8 cellular contexts compared by ENCODE assay signal in the genomic region with DNA sequence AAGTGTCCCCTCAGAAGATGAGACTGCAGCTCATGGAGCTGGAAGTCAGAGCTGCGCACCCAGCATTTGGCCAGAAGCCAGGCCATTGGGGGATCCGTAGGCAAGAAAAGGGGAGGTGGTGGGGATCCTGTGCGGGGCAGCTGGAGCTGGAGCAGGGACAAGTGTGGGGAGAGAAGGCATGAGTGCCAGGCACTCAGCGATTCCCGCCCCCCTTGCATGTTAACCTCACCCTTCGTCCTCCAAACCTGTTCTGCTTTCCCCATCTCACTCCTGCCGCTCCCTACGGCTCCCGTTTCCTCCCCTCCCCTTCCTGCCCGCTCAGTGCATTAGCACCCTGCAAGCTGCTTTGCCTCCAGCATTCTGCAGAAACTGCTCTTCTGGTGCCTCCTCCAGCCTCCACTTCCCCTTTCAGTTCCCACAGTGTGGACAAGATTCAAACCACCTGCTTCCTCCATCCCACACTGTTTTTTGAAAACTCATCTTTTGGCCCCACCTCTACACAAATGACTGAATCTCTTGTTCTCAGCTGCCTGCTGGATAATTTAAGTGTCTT. TPM values are rescaled to one million over a fixed set of nuclear protein-coding genes. Genes with fewer than 3 reads are reported as not detected.
DNase-seq lines count a peak whose midpoint lies in the region; ATAC-seq and TF ChIP-seq lines count a peak whose summit lies in the region.

No MANE protein-coding gene starts in this region.

- no peak overlapping the region for H3K27ac ChIP-seq in SK-N-SH (ENCODE audit: low read depth in 2 of 2, low read length in 1 of 2)
- no peak overlapping the region for H3K27ac ChIP-seq in HEK293 (ENCODE audit: extremely low read depth, low read depth, low read length)
- H3K27ac ChIP-seq in OCI-LY7 (ENCODE audit: low read depth, low read length, poor library complexity, severe bottlenecking) = peak overlapping the region; percentile 65
- H3K27ac ChIP-seq in neural progenitor cell = no peak overlapping the region
- H3K27ac ChIP-seq in effector memory CD4-positive, alpha-beta T cell (ENCODE audit: insufficient read depth, low read length, poor library complexity, severe bottlenecking) = no peak overlapping the region

- peaks cover 0 to 6% of the 10 kb centered on the region in 2 experiments; a peak in 1 of 4 replicates for H3K4me1 ChIP-seq in SK-N-SH (ENCODE audit: control insufficient read depth in 1 of 2, insufficient read depth in 2 of 2, low read depth in 1 of 2, low read length in 1 of 2)
- H3K4me1 ChIP-seq in HEK293 (ENCODE audit: control insufficient read depth, insufficient read depth, low read length) = no peaks in the 10 kb centered on the region
- peaks cover 31% of the 10 kb centered on the region for H3K4me1 ChIP-seq in OCI-LY7 (ENCODE audit: insufficient read depth, low read length, poor library complexity, severe bottlenecking)
- H3K4me1 ChIP-seq in neural progenitor cell = peaks cover 7% of the 10 kb centered on the region
- peaks cover 3% of the 10 kb centered on the region for H3K4me1 ChIP-seq in effector memory CD4-positive, alpha-beta T cell (ENCODE audit: control insufficient read depth, insufficient read depth, low read length, poor library complexity, severe bottlenecking)

- H3K9ac ChIP-seq in SK-N-SH (no peak overlapping the region), neural progenitor cell (no peak overlapping the region)

- H3K4me3 ChIP-seq in SK-N-SH (ENCODE audit: low read depth in 2 of 2, low read length in 1 of 2) (no peak overlapping the region), HEK293 (ENCODE audit: low read depth, low read length) (no peak overlapping the region), OCI-LY7 (ENCODE audit: low read depth, low read length, poor library complexity, severe bottlenecking) (peak overlapping the region; percentile 66), neural progenitor cell (no peak overlapping the region)
- no peak overlapping the region for H3K4me3 ChIP-seq in effector memory CD4-positive, alpha-beta T cell (ENCODE audit: insufficient read depth, low read depth, low read length, poor library complexity, severe bottlenecking)

- H3K36me3 ChIP-seq in SK-N-SH (replicated peaks in 1 of 2; ENCODE audit: control insufficient read depth in 1 of 2, insufficient read depth in 2 of 2, low read length in 1 of 2) (no peaks in the 10 kb centered on the region), HEK293 (ENCODE audit: control insufficient read depth in 2 of 2, insufficient read depth in 1 of 2, low read length in 2 of 2) (no peaks in the 10 kb centered on the region), OCI-LY7 (ENCODE audit: insufficient read depth, low read length) (no peaks in the 10 kb centered on the region), neural progenitor cell (no peaks in the 10 kb centered on the region)
- H3K36me3 ChIP-seq in effector memory CD4-positive, alpha-beta T cell (ENCODE audit: control insufficient read depth, insufficient read depth, low read length) = no peaks in the 10 kb centered on the region

- H2AFZ ChIP-seq in SK-N-SH (ENCODE audit: low read depth) (no peak overlapping the region), OCI-LY7 (ENCODE audit: low read length) (peak overlapping the region; percentile 87), neural progenitor cell (replicated peaks) (peak overlapping the region; percentile 69)

- POLR2A ChIA-PET in SK-N-SH (lab: Yijun Ruan, JAX) (no interaction called here), HEK293 (lab: Yijun Ruan, JAX) (no interaction called here), OCI-LY7 (lab: Charles Lee) (no interaction called here)

- 7% methylated on average over 10 of the region's 10 CpGs for WGBS in SK-N-SH (ENCODE audit: low lambda C conversion rate)

- no peak overlapping the region for H3K27ac Mint-ChIP-seq in neural progenitor cell

- peak; percentile 31; the same call in 2 of the 3 replicates for ATAC-seq in SK-N-SH treated with all-trans-retinoic acid at 6 μM for 48 hours

- H4K20me1 ChIP-seq in SK-N-SH (ENCODE audit: insufficient read depth) (no peaks in the 10 kb centered on the region), OCI-LY7 (ENCODE audit: insufficient read depth, low read length) (no peaks in the 10 kb centered on the region), neural progenitor cell (ENCODE audit: low read depth) (peaks cover 8% of the 10 kb centered on the region)

- no peaks in the 10 kb centered on the region for H3K9me3 Mint-ChIP-seq in neural progenitor cell

- no peak for TF ChIP-seq CTCF in SK-N-SH (IDR thresholded peaks at IDR 0.05)
- TF ChIP-seq CTCF in HEK293 (tag by site-specific recombination; IDR thresholded peaks at IDR 0.05) = no peak
- no peak for TF ChIP-seq CTCF in OCI-LY7 (conservative IDR thresholded peaks at IDR 0.05; ENCODE audit: low read length)
- no peak for TF ChIP-seq CTCF in neural progenitor cell (IDR thresholded peaks at IDR 0.05)

- no TSS peak for BruUV-seq in OCI-LY7 (replicated peaks; lab: Mats Ljungman, UMichigan)

- H3K4me1 Mint-ChIP-seq in neural progenitor cell = peaks cover 27% of the 10 kb centered on the region

- TF ChIP-seq RAD21 in SK-N-SH (IDR thresholded peaks at IDR 0.05; ENCODE audit: low read length) = no peak

- H3K4me2 ChIP-seq in SK-N-SH (no peak overlapping the region), OCI-LY7 (ENCODE audit: low read length) (peak overlapping the region; percentile 89), neural progenitor cell (peak overlapping the region; percentile 42)

- H3K4me3 Mint-ChIP-seq in neural progenitor cell = peak overlapping the region; percentile 8

- H3K27me3 ChIP-seq in SK-N-SH (ENCODE audit: insufficient read depth) (peaks cover 37% of the 10 kb centered on the region), neural progenitor cell (peaks cover 53% of the 10 kb centered on the region)
- H3K27me3 ChIP-seq in effector memory CD4-positive, alpha-beta T cell (replicated peaks; ENCODE audit: control insufficient read depth, insufficient read depth, low read length, poor library complexity, severe bottlenecking) = peaks cover 13% of the 10 kb centered on the region

- H3K27me3 Mint-ChIP-seq in neural progenitor cell (ENCODE audit: insufficient read depth, low read depth) = peaks cover 44% of the 10 kb centered on the region

- intact Hi-C loops in OCI-LY7 (cut with micrococcal nuclease; ENCODE audit: unreplicated experiment) = loop anchor here (5.0 to 10.0 kb wide), 2 partner anchors 196 to 269 kb away; a partner anchor contains a TSS

- CTCF ChIA-PET in SK-N-SH (lab: Yijun Ruan, JAX) = interaction anchor here (0.6 to 2.0 kb wide), 5 partner anchors 9 to 215 kb away, joined by 3 to 17 read pairs (median 4); no protein-coding TSS in a partner anchor
- CTCF ChIA-PET in HEK293 (lab: Yijun Ruan, JAX) = interaction anchor here (0.6 to 5.6 kb wide), 4 partner anchors 9 to 71 kb away, joined by 3 to 44 read pairs (median 4); no protein-coding TSS in a partner anchor
- CTCF ChIA-PET in OCI-LY7 (lab: Charles Lee; ENCODE audit: unreplicated experiment) = interaction anchor here (0.6 kb wide), 1 partner anchor 390 kb away, joined by 3 read pairs; no protein-coding TSS in a partner anchor

- no peak for TF ChIP-seq EP300 in SK-N-SH (IDR thresholded peaks at IDR 0.05; ENCODE audit: borderline replicate concordance in 1 of 2, low read depth in 1 of 2, low read length in 1 of 2)

- H3K36me3 Mint-ChIP-seq in neural progenitor cell = no peaks in the 10 kb centered on the region

- H3K9me2 ChIP-seq in SK-N-SH (no peaks in the 10 kb centered on the region), OCI-LY7 (ENCODE audit: insufficient read depth, low read length) (no peaks in the 10 kb centered on the region)

- no peak for DNase-seq in SK-N-SH
- peak; percentile 79 for DNase-seq in OCI-LY7 (ENCODE audit: low spot score)
- no peak for DNase-seq in neural progenitor cell (ENCODE audit: low spot score)
- no peak for DNase-seq in NCI-H2196 (lab: John Stamatoyannopoulos, UW; ENCODE audit: unreplicated experiment)
- DNase-seq in effector memory CD4-positive, alpha-beta T cell = no peak
- no peak for DNase-seq in dedifferentiated amniotic fluid mesenchymal stem cell (ENCODE audit: extremely low spot score)

- H3K79me2 ChIP-seq in SK-N-SH (ENCODE audit: insufficient read depth) (no peaks in the 10 kb centered on the region), OCI-LY7 (ENCODE audit: insufficient read depth, low read depth, low read length) (no peaks in the 10 kb centered on the region), neural progenitor cell (ENCODE audit: low read depth) (no peaks in the 10 kb centered on the region)

- H3F3A ChIP-seq in SK-N-SH (replicated peaks; ENCODE audit: insufficient read depth) (no peaks in the 10 kb centered on the region), neural progenitor cell (ENCODE audit: low read depth) (no peaks in the 10 kb centered on the region)

- no peaks in the 10 kb centered on the region for H3K9me3 ChIP-seq in SK-N-SH
- H3K9me3 ChIP-seq in HEK293 (ENCODE audit: control insufficient read depth, insufficient read depth, low read depth, low read length) = no peaks in the 10 kb centered on the region
- no peaks in the 10 kb centered on the region for H3K9me3 ChIP-seq in OCI-LY7 (ENCODE audit: low read length)
- no peaks in the 10 kb centered on the region for H3K9me3 ChIP-seq in neural progenitor cell (ENCODE audit: low read depth)
- H3K9me3 ChIP-seq in effector memory CD4-positive, alpha-beta T cell (ENCODE audit: control insufficient read depth, low read length) = no peaks in the 10 kb centered on the region

TF ChIP-seq in SK-N-SH treated with all-trans-retinoic acid at 6 μM for 48 hours, 23 proteins besides CTCF, POLR2A, EP300 and RAD21 (continues in another document):
- TF ChIP-seq ISL1 (CRISPR knock-in tag; IDR thresholded peaks at IDR 0.05) (no peak), ZNF565 (CRISPR knock-in tag; conservative IDR thresholded peaks at IDR 0.05; ENCODE audit: low read depth) (no peak), ZC3H10 (CRISPR knock-in tag; IDR thresholded peaks at IDR 0.05) (no peak)

TF ChIP-seq in SK-N-SH, 30 proteins besides CTCF, POLR2A, EP300 and RAD21 (continues in another document):
- TF ChIP-seq GATA2 (CRISPR knock-in tag; IDR thresholded peaks at IDR 0.05) (no peak), MXI1 (IDR thresholded peaks at IDR 0.05; ENCODE audit: low read depth, low read length) (no peak)

TF ChIP-seq in HEK293, 187 proteins besides CTCF, POLR2A, EP300 and RAD21 (continues in another document):
- peak; percentile 99 for TF ChIP-seq ZNF610 (tag by site-specific recombination; IDR thresholded peaks at IDR 0.05; ENCODE audit: borderline replicate concordance)

RNA-seq across cellular contexts. Expression of a gene that starts 5.6 kb away (rescaled TPM):
- polyA plus RNA-seq in SK-N-SH (2012; rRNA removed) = not detected in 2 replicates
- polyA plus RNA-seq in SK-N-SH (2012; cell fraction: cytosol; rRNA removed) = 0.03 and 0.12 TPM in 2 replicates
- polyA plus RNA-seq in SK-N-SH (2012; cell fraction: nucleus; rRNA removed) = 0.02 and 0.09 TPM in 2 replicates
- total RNA-seq in OCI-LY7 (2014; rRNA removed; shearing (Covaris generic)) = not detected in 2 replicates
- total RNA-seq in OCI-LY7 (2022) = 1.8 TPM in 2 replicates
- 0.12 TPM in 1 of 2 replicates, not detected in the other for total RNA-seq in neural progenitor cell (ENCODE audit: low replicate concordance)

RNA-seq across cellular contexts. Expression of a gene that starts 51.6 kb away (rescaled TPM):
- polyA plus RNA-seq in SK-N-SH (2012; rRNA removed) = not detected in 2 replicates
- not detected in 2 replicates for polyA plus RNA-seq in SK-N-SH (2012; cell fraction: cytosol; rRNA removed)
- not detected in 2 replicates for polyA plus RNA-seq in SK-N-SH (2012; cell fraction: nucleus; rRNA removed)
- not detected in 2 replicates for total RNA-seq in OCI-LY7 (2014; rRNA removed; shearing (Covaris generic))
- total RNA-seq in OCI-LY7 (2022) = not detected in 2 replicates
- total RNA-seq in neural progenitor cell (ENCODE audit: low replicate concordance) = 3.0 and 5.2 TPM in 2 replicates
